21 cellular contexts compared by ENCODE assay signal in the genomic region with DNA sequence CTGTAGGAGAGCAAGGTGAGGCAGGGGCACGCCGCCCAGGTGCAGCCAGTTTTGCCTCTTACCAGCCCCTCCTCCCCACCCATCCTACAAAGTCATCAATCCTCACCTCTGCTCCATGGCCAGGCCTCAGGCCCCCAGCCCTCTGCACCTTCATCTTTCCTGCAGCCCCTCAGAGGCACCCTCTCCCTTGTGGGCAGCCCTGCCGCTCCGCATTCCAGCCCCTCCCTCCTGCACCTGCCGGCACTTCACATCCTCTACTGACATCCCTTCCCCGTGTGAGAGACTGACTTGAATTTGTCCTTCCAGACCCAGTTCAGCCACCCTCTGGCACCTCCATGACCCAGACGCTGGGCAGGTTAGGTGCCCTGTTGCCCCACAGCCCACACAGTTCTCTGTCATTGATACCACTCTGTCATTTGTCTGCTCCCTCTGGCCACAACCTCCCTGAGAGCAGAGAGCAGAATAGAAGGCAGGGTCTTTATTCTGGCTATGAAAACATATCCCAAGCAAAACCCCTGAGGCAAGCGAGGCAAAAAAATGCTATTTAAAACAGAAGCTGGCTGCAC. TPM values are rescaled to one million over a fixed set of nuclear protein-coding genes. Genes with fewer than 3 reads are reported as not detected.
DNase-seq lines count a peak whose midpoint lies in the region; ATAC-seq and TF ChIP-seq lines count a peak whose summit lies in the region.
"Had no signal": no experiment of that assay in that cellular context is flagged by ENCODE, and none has a peak within 500 bp of the region (broad histone marks: within the 10 kb centered on the region; RNA-seq: fewer than 3 reads in every experiment).

No MANE protein-coding gene starts in this region.

- H3K27me3 Mint-ChIP-seq in nephron (ENCODE audit: low read depth) = peaks cover 21% of the 10 kb centered on the region

- H4K20me1 ChIP-seq in MM.1S (ENCODE audit: insufficient read depth, low read length) = no peaks in the 10 kb centered on the region
- no peaks in the 10 kb centered on the region for H4K20me1 ChIP-seq in OCI-LY7 (ENCODE audit: insufficient read depth, low read length)

- H3K4me3 Mint-ChIP-seq in nephron = no peak overlapping the region
- H3K4me3 Mint-ChIP-seq: H9; T-helper 1 cell treated with Interleukin-12 subunit alpha and Interleukin-12 subunit beta and Interleukin-4 antibody, amounts not matched to agents 30 μg/mL and 1 μg/mL, for 36 hours had no signal

- POLR2A ChIA-PET in OCI-LY7 (lab: Charles Lee) = no interaction called here

- peaks cover 55% of the 10 kb centered on the region for H3F3A ChIP-seq in MM.1S (ENCODE audit: insufficient read depth, low read length)

- DNase-seq in COLO668 (lab: John Stamatoyannopoulos, UW; ENCODE audit: unreplicated experiment) (peak; percentile 53), MM.1S (no peak), epithelial cell of prostate (ENCODE audit: low read depth, low spot score) (no peak), NCI-H748 (lab: John Stamatoyannopoulos, UW; ENCODE audit: unreplicated experiment) (no peak), OCI-LY7 (ENCODE audit: low spot score) (no peak)
- DNase-seq: activated CD8-positive, alpha-beta memory T cell treated with anti-CD3 and anti-CD28 coated beads for 24 hours; foreskin fibroblast; H9; hippocampal formation; KBM-7; kidney; NCI-H1092; NCI-H2227 treated with DMSO at 0.1 percent for 48 hours; retina; SIG-M5; stimulated activated naive CD4-positive, alpha-beta T cell had no signal

- peaks cover 43% of the 10 kb centered on the region for H3K4me1 Mint-ChIP-seq in nephron

- H3K4me2 ChIP-seq in MM.1S (ENCODE audit: low read depth, low read length) = peak overlapping the region; percentile 43; the same call in 1 of the 2 replicates
- no peak overlapping the region for H3K4me2 ChIP-seq in OCI-LY7 (ENCODE audit: low read length)

- H3K9me3 Mint-ChIP-seq in nephron = no peaks in the 10 kb centered on the region
- H3K9me3 Mint-ChIP-seq: activated naive CD4-positive, alpha-beta T cell treated with anti-CD3 and anti-CD28 coated beads, Interleukin-2, amount 50 U/mL, for 72 hours; H9; T-helper 1 cell treated with Interleukin-12 subunit alpha and Interleukin-12 subunit beta and Interleukin-4 antibody, amounts not matched to agents 30 μg/mL and 1 μg/mL, for 36 hours had no signal

- H3K9me2 ChIP-seq in MM.1S (replicated peaks; ENCODE audit: insufficient read depth, low read length) (no peaks in the 10 kb centered on the region), OCI-LY7 (ENCODE audit: insufficient read depth, low read length) (no peaks in the 10 kb centered on the region)

- peaks cover 35% of the 10 kb centered on the region for H3K4me1 ChIP-seq in MM.1S (ENCODE audit: low read length)
- no peaks in the 10 kb centered on the region for H3K4me1 ChIP-seq in OCI-LY7 (ENCODE audit: insufficient read depth, low read length, poor library complexity, severe bottlenecking)

- H3K4me3 ChIP-seq in MM.1S (ENCODE audit: low read length) = no peak overlapping the region
- H3K4me3 ChIP-seq in OCI-LY7 (ENCODE audit: low read depth, low read length, poor library complexity, severe bottlenecking) = no peak overlapping the region

- H3K79me2 ChIP-seq in MM.1S (ENCODE audit: low read length) (peaks cover 23% of the 10 kb centered on the region), OCI-LY7 (ENCODE audit: insufficient read depth, low read depth, low read length) (no peaks in the 10 kb centered on the region)

- no peaks in the 10 kb centered on the region for H3K27me3 ChIP-seq in MM.1S (replicated peaks; ENCODE audit: insufficient read depth, low read length)

- H3K9me3 ChIP-seq in MM.1S (replicated peaks; ENCODE audit: insufficient read depth, low read length) (no peaks in the 10 kb centered on the region), OCI-LY7 (ENCODE audit: low read length) (no peaks in the 10 kb centered on the region)

- BruUV-seq in OCI-LY7 (replicated peaks; lab: Mats Ljungman, UMichigan) = no TSS peak

- H3K9ac ChIP-seq in MM.1S (ENCODE audit: low read length) = no peak overlapping the region

- CTCF ChIA-PET in OCI-LY7 (lab: Charles Lee; ENCODE audit: unreplicated experiment) = no interaction called here

- H2AFZ ChIP-seq in MM.1S (ENCODE audit: low read length) = no peak overlapping the region
- no peak overlapping the region for H2AFZ ChIP-seq in OCI-LY7 (ENCODE audit: low read length)

- H3K36me3 Mint-ChIP-seq in nephron (ENCODE audit: low read depth) = peaks cover 34% of the 10 kb centered on the region
- H3K36me3 Mint-ChIP-seq: activated naive CD4-positive, alpha-beta T cell treated with anti-CD3 and anti-CD28 coated beads, Interleukin-2, amount 50 U/mL, for 72 hours had no signal

- no peak for TF ChIP-seq CTCF in MM.1S (IDR thresholded peaks at IDR 0.05; ENCODE audit: low read length)
- no peak for TF ChIP-seq CTCF in nephron (IDR thresholded peaks at IDR 0.05; ENCODE audit: unreplicated experiment in 3 of 3)
- no peak for TF ChIP-seq CTCF in OCI-LY7 (conservative IDR thresholded peaks at IDR 0.05; ENCODE audit: low read length)

- ATAC-seq in HG03439 (IDR thresholded peaks at IDR 0.05; ENCODE audit: unreplicated experiment) (no peak), GM18867 (IDR thresholded peaks at IDR 0.05; ENCODE audit: unreplicated experiment) (no peak)
- ATAC-seq: activated naive CD4-positive, alpha-beta T cell treated with anti-CD3 and anti-CD28 coated beads, Interleukin-2, amount 50 U/mL, for 72 hours had no signal

- H3K27ac ChIP-seq in MM.1S (ENCODE audit: low read length) (peak overlapping the region; percentile 48; the same call in 1 of the 2 replicates), epithelial cell of prostate (peak overlapping the region; percentile 70), OCI-LY7 (ENCODE audit: low read depth, low read length, poor library complexity, severe bottlenecking) (no peak overlapping the region)

- H3K36me3 ChIP-seq in MM.1S (replicated peaks; ENCODE audit: insufficient read depth, low read length) = peaks cover 20% of the 10 kb centered on the region; the same call in 1 of the 2 replicates
- H3K36me3 ChIP-seq in OCI-LY7 (ENCODE audit: insufficient read depth, low read length) = no peaks in the 10 kb centered on the region

- intact Hi-C loops in OCI-LY7 (cut with micrococcal nuclease; ENCODE audit: unreplicated experiment) = no loop called here

- H3K27ac Mint-ChIP-seq in nephron = peak overlapping the region; percentile 6 to 13 (median 8)
- H3K27ac Mint-ChIP-seq: activated naive CD4-positive, alpha-beta T cell treated with anti-CD3 and anti-CD28 coated beads, Interleukin-2, amount 50 U/mL, for 72 hours; H9; T-helper 1 cell treated with Interleukin-12 subunit alpha and Interleukin-12 subunit beta and Interleukin-4 antibody, amounts not matched to agents 30 μg/mL and 1 μg/mL, for 36 hours had no signal

RNA-seq across cellular contexts. Expression of a gene that starts 26.1 kb away (rescaled TPM):
- total RNA-seq in OCI-LY7 (2014; rRNA removed; shearing (Covaris generic)) = not detected in 2 replicates
- total RNA-seq in OCI-LY7 (2022) = 0.10 TPM in 1 of 2 replicates, not detected in the other
